In the genomic region with DNA sequence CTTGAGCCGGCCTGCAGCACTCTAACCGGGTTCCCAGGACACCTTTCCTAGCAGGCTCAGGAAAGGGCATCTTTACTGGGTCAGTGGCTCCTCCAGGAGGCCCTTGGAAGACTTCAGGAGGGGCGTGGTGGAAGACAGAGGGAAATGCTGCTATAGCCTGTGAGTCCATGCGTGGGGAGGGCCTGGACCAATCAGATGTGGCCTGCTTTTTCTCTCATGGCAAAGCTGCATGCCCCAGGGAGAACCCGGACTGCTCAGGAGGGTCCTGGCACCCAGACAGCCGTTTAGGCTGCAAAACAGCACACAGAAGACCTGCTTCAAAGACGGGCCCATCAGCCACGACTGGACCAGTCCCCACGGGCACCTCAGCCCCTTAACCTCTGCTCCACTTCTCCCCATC, we compare ENCODE assay signal across 22 cellular contexts.
DNase-seq lines count a peak whose midpoint lies in the region; ATAC-seq, FAIRE-seq and TF ChIP-seq lines count a peak whose summit lies in the region.
"Had no signal": no experiment of that assay in that cellular context is flagged by ENCODE, and none has a peak within 500 bp of the region (broad histone marks: within the 10 kb centered on the region; RNA-seq: fewer than 3 reads in every experiment).

No MANE protein-coding gene starts in this region.

- no peaks in the 10 kb centered on the region for H3K27me3 Mint-ChIP-seq in activated CD4-positive, alpha-beta memory T cell treated with anti-CD3 and anti-CD28 coated beads, Interleukin-2, amount 10 ng/mL, durations not matched to agents 7 days and 5 days
- H3K27me3 Mint-ChIP-seq: IgD-negative memory B cell had no signal

- H3K79me2 ChIP-seq in HepG2 (ENCODE audit: insufficient read depth, low read length), result no peaks in the 10 kb centered on the region

- H4K20me1 ChIP-seq in HepG2 (ENCODE audit: insufficient read depth, low read length), result peaks cover 44% of the 10 kb centered on the region

- no peak for TF ChIP-seq RAD21 in HepG2 (CRISPR knock-in tag; IDR thresholded peaks at IDR 0.05)

- H3K4me1 ChIP-seq in right lobe of liver, result no peaks in the 10 kb centered on the region
- peaks cover 15% of the 10 kb centered on the region for H3K4me1 ChIP-seq in HepG2 (ENCODE audit: insufficient read depth, low read length)

- WGBS in right lobe of liver (ENCODE audit: insufficient coverage, low coverage, low lambda C conversion rate, missing lambda C conversion rate), result no CpG with 5 or more reads among the region's 9 CpGs
- WGBS in HepG2 (ENCODE audit: low lambda C conversion rate), result 95% methylated on average over 5 of the region's 9 CpGs

- H3K27me3 ChIP-seq in right lobe of liver (no peaks in the 10 kb centered on the region), HepG2 (ENCODE audit: control insufficient read depth in 1 of 2, insufficient read depth in 2 of 2, low read length in 2 of 2) (no peaks in the 10 kb centered on the region)
- H3K27me3 ChIP-seq: BLaER1 treated with 17β-estradiol and CSF1 and Interleukin-3, amounts not matched to agents 10 nM and 100 nM had no signal

- DNase-seq in right lobe of liver (peak in 2 of 3 donors; percentile 11 to 28), HepG2 (ENCODE audit: low spot score) (no peak), coronary artery (ENCODE audit: low spot score) (peak; percentile 46), retina (peak; percentile 50), NCI-H2029 (lab: John Stamatoyannopoulos, UW) (no peak)
- no peak for DNase-seq in activated CD8-positive, alpha-beta memory T cell treated with anti-CD3 and anti-CD28 coated beads, Interleukin-2, amount 50 U/mL, for 4 hours
- no peak for DNase-seq in activated CD4-positive, alpha-beta memory T cell treated with anti-CD3 and anti-CD28 coated beads, Interleukin-2, amount 10 ng/mL, durations not matched to agents 7 days and 5 days
- DNase-seq: 8988T, COR-L47, DMS153, EL, HCEC 1CT, MV-4-11, NCI-H1417 treated with DMSO at 0.1 percent for 48 hours, NCI-H2081 treated with DMSO at 0.1 percent for 48 hours, NCI-H526, PC-9 had no signal

- no peak for FAIRE-seq in HepG2 (lab: Jason Lieb, UNC)

- CTCF ChIA-PET in HepG2 (lab: Yijun Ruan, JAX; ENCODE audit: low intra/inter-chr PET ratio, low total read pairs), result no interaction called here
- CTCF ChIA-PET in activated CD4-positive, alpha-beta memory T cell treated with anti-CD3 and anti-CD28 coated beads, Interleukin-2, amount 10 ng/mL, durations not matched to agents 7 days and 5 days (lab: Charles Lee), result no interaction called here

- TF ChIP-seq CTCF in right lobe of liver (IDR thresholded peaks at IDR 0.05) (no peak), HepG2 (CRISPR knock-in tag; IDR thresholded peaks at IDR 0.05) (no peak), coronary artery (IDR thresholded peaks at IDR 0.05) (no peak)

- H2AFZ ChIP-seq in HepG2 (ENCODE audit: low read length), result no peak overlapping the region
- H2AFZ ChIP-seq: PC-9 had no signal

- POLR2A ChIA-PET in HepG2 (lab: Yijun Ruan, JAX), result no interaction called here
- POLR2A ChIA-PET in activated CD4-positive, alpha-beta memory T cell treated with anti-CD3 and anti-CD28 coated beads, Interleukin-2, amount 10 ng/mL, durations not matched to agents 7 days and 5 days (lab: Charles Lee), result no interaction called here

- H3K27ac Mint-ChIP-seq in activated CD4-positive, alpha-beta memory T cell treated with anti-CD3 and anti-CD28 coated beads, Interleukin-2, amount 10 ng/mL, durations not matched to agents 7 days and 5 days, result no peak overlapping the region
- H3K27ac Mint-ChIP-seq: IgD-negative memory B cell had no signal

- no TSS peak for BruUV-seq in HepG2 (replicated peaks; lab: Mats Ljungman, UMichigan)

- TF ChIP-seq POLR2A in right lobe of liver (IDR thresholded peaks at IDR 0.05), result no peak
- TF ChIP-seq POLR2A in HepG2 (IDR thresholded peaks at IDR 0.05; ENCODE audit: insufficient read depth in 1 of 2, low read depth in 2 of 2, low read length in 2 of 2), result no peak

- no peak for ATAC-seq in right lobe of liver
- no peak for ATAC-seq in HepG2
- ATAC-seq in GM19452 (IDR thresholded peaks at IDR 0.05; ENCODE audit: unreplicated experiment), result no peak
- ATAC-seq: Right ventricle myocardium inferior had no signal

- H3K4me3 ChIP-seq in right lobe of liver (no peak overlapping the region), HepG2 (replicated peaks in 1 of 3; ENCODE audit: insufficient read depth in 1 of 3, low read depth in 2 of 3, low read length in 3 of 3) (no peak overlapping the region), coronary artery (no peak overlapping the region)
- H3K4me3 ChIP-seq: BLaER1 treated with 17β-estradiol and CSF1 and Interleukin-3, amounts not matched to agents 10 nM and 100 nM; PC-9; SK-N-MC had no signal

- peaks cover 17% of the 10 kb centered on the region for H3K36me3 Mint-ChIP-seq in activated CD4-positive, alpha-beta memory T cell treated with anti-CD3 and anti-CD28 coated beads, Interleukin-2, amount 10 ng/mL, durations not matched to agents 7 days and 5 days (ENCODE audit: low read depth)

- H3K4me2 ChIP-seq in HepG2 (ENCODE audit: low read depth, low read length), result no peak overlapping the region
- H3K4me2 ChIP-seq: BLaER1 treated with 17β-estradiol and CSF1 and Interleukin-3, amounts not matched to agents 10 nM and 100 nM; PC-9 had no signal

- TF ChIP-seq EP300 in HepG2 (IDR thresholded peaks at IDR 0.05; ENCODE audit: low read depth in 2 of 2, low read length in 2 of 2), result no peak
- TF ChIP-seq EP300 in HepG2 (CRISPR knock-in tag; IDR thresholded peaks at IDR 0.05; ENCODE audit: borderline replicate concordance), result no peak

- H3K4me3 Mint-ChIP-seq in activated CD4-positive, alpha-beta memory T cell treated with anti-CD3 and anti-CD28 coated beads, Interleukin-2, amount 10 ng/mL, durations not matched to agents 7 days and 5 days, result no peak overlapping the region
- H3K4me3 Mint-ChIP-seq: IgD-negative memory B cell had no signal

- H3K9me3 ChIP-seq in right lobe of liver (no peaks in the 10 kb centered on the region), HepG2 (ENCODE audit: low read length) (no peaks in the 10 kb centered on the region)

- H3K9me3 Mint-ChIP-seq in activated CD4-positive, alpha-beta memory T cell treated with anti-CD3 and anti-CD28 coated beads, Interleukin-2, amount 10 ng/mL, durations not matched to agents 7 days and 5 days, result peaks cover 3% of the 10 kb centered on the region
- H3K9me3 Mint-ChIP-seq: IgD-negative memory B cell had no signal

- H3K4me1 Mint-ChIP-seq in activated CD4-positive, alpha-beta memory T cell treated with anti-CD3 and anti-CD28 coated beads, Interleukin-2, amount 10 ng/mL, durations not matched to agents 7 days and 5 days, result no peaks in the 10 kb centered on the region

- no peaks in the 10 kb centered on the region for H3K36me3 ChIP-seq in right lobe of liver
- H3K36me3 ChIP-seq in HepG2 (replicated peaks in 1 of 2; ENCODE audit: control insufficient read depth in 1 of 2, insufficient read depth in 2 of 2, low read length in 2 of 2), result peaks cover 4 to 8% of the 10 kb centered on the region in 2 experiments; a peak in 3 of 5 replicates

- intact Hi-C loops in right lobe of liver (cut with DNase I) (no loop called here), HepG2 (cut with micrococcal nuclease; ENCODE audit: unreplicated experiment) (no loop called here)

- H3K9ac ChIP-seq in HepG2 (ENCODE audit: insufficient read depth, low read depth, low read length), result no peak overlapping the region
- H3K9ac ChIP-seq: BLaER1 treated with 17β-estradiol and CSF1 and Interleukin-3, amounts not matched to agents 10 nM and 100 nM had no signal

- H3K27ac ChIP-seq in right lobe of liver (no peak overlapping the region), HepG2 (ENCODE audit: extremely low read length, insufficient read depth, low read length) (no peak overlapping the region), coronary artery (no peak overlapping the region)
- H3K27ac ChIP-seq: BLaER1 treated with 17β-estradiol and CSF1 and Interleukin-3, amounts not matched to agents 10 nM and 100 nM; PC-9; SK-N-MC had no signal

- in situ Hi-C loops in HepG2 (cut with HindIII; ENCODE audit: extremely low pct_ligation_motif_present, low pct_unique_long_range_greater_than_20kb), result no loop called here

TF ChIP-seq in HepG2, 621 proteins besides CTCF, POLR2A, EP300 and RAD21:
- TF ChIP-seq ISX (CRISPR knock-in tag; conservative IDR thresholded peaks at IDR 0.05) (no peak), HOXA3 (CRISPR knock-in tag; IDR thresholded peaks at IDR 0.05) (no peak)
- TF ChIP-seq, protein P1, sequence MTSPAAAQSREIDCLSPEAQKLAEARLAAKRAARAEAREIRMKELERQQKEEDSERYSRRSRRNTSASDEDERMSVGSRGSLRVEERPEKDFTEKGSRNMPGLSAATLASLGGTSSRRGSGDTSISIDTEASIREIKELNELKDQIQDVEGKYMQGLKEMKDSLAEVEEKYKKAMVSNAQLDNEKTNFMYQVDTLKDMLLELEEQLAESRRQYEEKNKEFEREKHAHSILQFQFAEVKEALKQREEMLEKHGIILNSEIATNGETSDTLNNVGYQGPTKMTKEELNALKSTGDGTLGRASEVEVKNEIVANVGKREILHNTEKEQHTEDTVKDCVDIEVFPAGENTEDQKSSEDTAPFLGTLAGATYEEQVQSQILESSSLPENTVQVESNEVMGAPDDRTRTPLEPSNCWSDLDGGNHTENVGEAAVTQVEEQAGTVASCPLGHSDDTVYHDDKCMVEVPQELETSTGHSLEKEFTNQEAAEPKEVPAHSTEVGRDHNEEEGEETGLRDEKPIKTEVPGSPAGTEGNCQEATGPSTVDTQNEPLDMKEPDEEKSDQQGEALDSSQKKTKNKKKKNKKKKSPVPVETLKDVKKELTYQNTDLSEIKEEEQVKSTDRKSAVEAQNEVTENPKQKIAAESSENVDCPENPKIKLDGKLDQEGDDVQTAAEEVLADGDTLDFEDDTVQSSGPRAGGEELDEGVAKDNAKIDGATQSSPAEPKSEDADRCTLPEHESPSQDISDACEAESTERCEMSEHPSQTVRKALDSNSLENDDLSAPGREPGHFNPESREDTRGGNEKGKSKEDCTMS (CRISPR knock-in tag; conservative IDR thresholded peaks at IDR 0.05), result no peak
- TF ChIP-seq, protein P2, sequence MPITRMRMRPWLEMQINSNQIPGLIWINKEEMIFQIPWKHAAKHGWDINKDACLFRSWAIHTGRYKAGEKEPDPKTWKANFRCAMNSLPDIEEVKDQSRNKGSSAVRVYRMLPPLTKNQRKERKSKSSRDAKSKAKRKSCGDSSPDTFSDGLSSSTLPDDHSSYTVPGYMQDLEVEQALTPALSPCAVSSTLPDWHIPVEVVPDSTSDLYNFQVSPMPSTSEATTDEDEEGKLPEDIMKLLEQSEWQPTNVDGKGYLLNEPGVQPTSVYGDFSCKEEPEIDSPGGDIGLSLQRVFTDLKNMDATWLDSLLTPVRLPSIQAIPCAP (CRISPR knock-in tag; IDR thresholded peaks at IDR 0.05; ENCODE audit: low read depth), result no peak

Comparison
In these comparisons a context has a peak if more than half of its experiments do, and no peak if none do; other contexts are left out.
1. DNase-seq: peak in right lobe of liver (2 of 3), coronary artery (single experiment) and retina (single experiment); none in HepG2 (single experiment), NCI-H2029 (single experiment), activated CD8-positive, alpha-beta memory T cell treated with anti-CD3 and anti-CD28 coated beads, Interleukin-2, amount 50 U/mL, for 4 hours (single experiment) and activated CD4-positive, alpha-beta memory T cell treated with anti-CD3 and anti-CD28 coated beads, Interleukin-2, amount 10 ng/mL, durations not matched to agents 7 days and 5 days (single experiment).